9 cellular contexts compared by ENCODE assay signal in the genomic region with DNA sequence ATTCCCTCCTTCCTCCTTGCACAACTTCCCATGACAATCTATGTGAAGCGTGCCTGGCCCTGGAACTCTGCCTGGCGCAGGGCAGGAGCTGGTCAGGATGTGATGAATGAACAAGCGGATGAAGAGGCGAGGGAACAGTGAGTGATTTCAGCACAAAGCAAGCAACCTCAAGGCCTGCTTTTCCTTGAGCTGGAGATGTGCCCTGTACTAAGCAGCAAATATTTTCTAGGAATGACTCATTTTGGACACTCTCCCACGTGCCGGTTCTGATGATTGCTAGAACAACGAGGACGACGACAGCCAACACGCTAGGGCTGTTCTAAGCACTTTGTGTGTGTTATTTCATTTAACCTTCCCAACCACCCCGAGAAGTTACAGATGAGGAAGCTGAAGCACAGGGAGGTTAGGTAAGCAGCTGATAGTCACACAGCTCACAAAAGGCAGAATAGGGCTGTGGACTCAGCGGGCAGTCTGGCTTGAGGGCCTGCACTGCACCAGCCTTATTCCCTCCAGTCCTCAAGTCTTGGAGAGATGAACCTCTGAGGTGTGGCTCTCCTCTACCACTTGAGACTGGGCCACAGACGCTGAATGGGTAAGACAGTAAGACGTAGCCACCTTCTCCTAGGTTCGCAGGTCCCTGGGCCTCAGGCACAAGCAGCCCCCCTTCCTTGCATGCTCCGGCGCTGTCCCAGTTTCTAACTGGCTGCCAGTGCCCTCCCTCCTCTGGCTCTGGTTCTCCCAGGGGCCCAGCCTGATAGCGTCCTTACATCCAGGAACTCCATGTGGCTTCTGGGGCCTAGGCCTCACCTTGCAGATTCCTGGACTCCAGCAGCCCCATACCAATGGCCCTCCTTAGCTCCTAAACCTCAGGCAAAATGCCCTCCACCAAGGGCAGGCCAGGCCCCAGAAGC. TPM values are rescaled to one million over a fixed set of nuclear protein-coding genes. Genes with fewer than 3 reads are reported as not detected.
DNase-seq lines count a peak whose midpoint lies in the region; ATAC-seq and TF ChIP-seq lines count a peak whose summit lies in the region.
"Had no signal": no experiment of that assay in that cellular context is flagged by ENCODE, and none has a peak within 500 bp of the region (broad histone marks: within the 10 kb centered on the region; RNA-seq: fewer than 3 reads in every experiment).

No MANE protein-coding gene starts in this region.

- intact Hi-C loops in esophagus squamous epithelium (cut with DNase I) = no loop called here

- H3K4me1 ChIP-seq in SK-N-SH (ENCODE audit: control insufficient read depth in 1 of 2, insufficient read depth in 2 of 2, low read depth in 1 of 2, low read length in 1 of 2) = peaks cover 25 to 49% of the 10 kb centered on the region in 2 experiments
- peaks cover 28 to 86% (median 51%) of the 10 kb centered on the region in 3 donors for H3K4me1 ChIP-seq in esophagus squamous epithelium
- no peaks in the 10 kb centered on the region for H3K4me1 ChIP-seq in neural progenitor cell

- no peak for ATAC-seq in GM21381 (IDR thresholded peaks at IDR 0.05; ENCODE audit: unreplicated experiment)
- no peak for ATAC-seq in HG03432 (IDR thresholded peaks at IDR 0.05; ENCODE audit: unreplicated experiment)

- H3K4me1 Mint-ChIP-seq in neural progenitor cell = peaks cover 18% of the 10 kb centered on the region

- H3K9me2 ChIP-seq in SK-N-SH = no peaks in the 10 kb centered on the region

- POLR2A ChIA-PET in SK-N-SH (lab: Yijun Ruan, JAX) = no interaction called here

- TF ChIP-seq EP300 in SK-N-SH (IDR thresholded peaks at IDR 0.05; ENCODE audit: borderline replicate concordance in 1 of 2, low read depth in 1 of 2, low read length in 1 of 2) = no peak

- no peak overlapping the region for H2AFZ ChIP-seq in SK-N-SH (ENCODE audit: low read depth)
- H2AFZ ChIP-seq in neural progenitor cell (replicated peaks) = no peak overlapping the region

- H3K27me3 ChIP-seq in SK-N-SH (ENCODE audit: insufficient read depth) = peaks cover 15% of the 10 kb centered on the region; the same call in 1 of the 2 replicates
- H3K27me3 ChIP-seq in esophagus squamous epithelium = peaks cover 0 to 61% (median 0%) of the 10 kb centered on the region in 4 donors
- no peaks in the 10 kb centered on the region for H3K27me3 ChIP-seq in neural progenitor cell
- H3K27me3 ChIP-seq in H7 (ENCODE audit: control insufficient read depth, insufficient read depth, low read length) = no peaks in the 10 kb centered on the region

- no peaks in the 10 kb centered on the region for H3K9me3 ChIP-seq in SK-N-SH
- no peaks in the 10 kb centered on the region for H3K9me3 ChIP-seq in esophagus squamous epithelium
- no peaks in the 10 kb centered on the region for H3K9me3 ChIP-seq in neural progenitor cell (ENCODE audit: low read depth)

- H3K36me3 ChIP-seq in SK-N-SH (replicated peaks in 1 of 2; ENCODE audit: control insufficient read depth in 1 of 2, insufficient read depth in 2 of 2, low read length in 1 of 2) (no peaks in the 10 kb centered on the region), esophagus squamous epithelium (no peaks in the 10 kb centered on the region), neural progenitor cell (no peaks in the 10 kb centered on the region), H7 (replicated peaks; ENCODE audit: control insufficient read depth, insufficient read depth, low read length) (no peaks in the 10 kb centered on the region)

- H4K20me1 ChIP-seq in SK-N-SH (ENCODE audit: insufficient read depth) = no peaks in the 10 kb centered on the region
- H4K20me1 ChIP-seq in neural progenitor cell (ENCODE audit: low read depth) = no peaks in the 10 kb centered on the region

- H3K27ac Mint-ChIP-seq in neural progenitor cell = peak overlapping the region; percentile 63

- H3K79me2 ChIP-seq in SK-N-SH (ENCODE audit: insufficient read depth) = no peaks in the 10 kb centered on the region
- no peaks in the 10 kb centered on the region for H3K79me2 ChIP-seq in neural progenitor cell (ENCODE audit: low read depth)

- TF ChIP-seq CTCF in SK-N-SH (IDR thresholded peaks at IDR 0.05) (no peak), esophagus squamous epithelium (IDR thresholded peaks at IDR 0.05) (no peak), neural progenitor cell (IDR thresholded peaks at IDR 0.05) (no peak)

- H3K4me3 Mint-ChIP-seq in neural progenitor cell = no peak overlapping the region

- peaks cover 11% of the 10 kb centered on the region for H3K27me3 Mint-ChIP-seq in neural progenitor cell (ENCODE audit: insufficient read depth, low read depth)

- CTCF ChIA-PET in SK-N-SH (lab: Yijun Ruan, JAX) = interaction anchor here (0.6 to 10.0 kb wide), 6 partner anchors 11 to 58 kb away, joined by 3 to 101 read pairs (median 4); no protein-coding TSS in a partner anchor

- H3K9me3 Mint-ChIP-seq in neural progenitor cell = peaks cover 2% of the 10 kb centered on the region

- H3K4me3 ChIP-seq in SK-N-SH (ENCODE audit: low read depth in 2 of 2, low read length in 1 of 2) = no peak overlapping the region
- H3K4me3 ChIP-seq in esophagus squamous epithelium = no peak overlapping the region
- no peak overlapping the region for H3K4me3 ChIP-seq in neural progenitor cell
- H3K4me3 ChIP-seq in H7 (ENCODE audit: insufficient read depth, low read depth, low read length) = no peak overlapping the region

- H3K4me2 ChIP-seq in SK-N-SH (peak overlapping the region; percentile 48; the same call in 1 of the 2 replicates), neural progenitor cell (no peak overlapping the region)

- H3K9ac ChIP-seq in SK-N-SH (no peak overlapping the region; the same call in 1 of the 2 replicates), neural progenitor cell (no peak overlapping the region)

- TF ChIP-seq RAD21 in SK-N-SH (IDR thresholded peaks at IDR 0.05; ENCODE audit: low read length) = no peak

- peak overlapping the region in 1 of 2 experiments; percentile 54; a peak in 2 of 4 replicates for H3K27ac ChIP-seq in SK-N-SH (ENCODE audit: low read depth in 2 of 2, low read length in 1 of 2)
- H3K27ac ChIP-seq in esophagus squamous epithelium = peak overlapping the region; percentile 15 to 76 (median 71)
- H3K27ac ChIP-seq in neural progenitor cell = no peak overlapping the region

- no peaks in the 10 kb centered on the region for H3K36me3 Mint-ChIP-seq in neural progenitor cell

- H3F3A ChIP-seq in SK-N-SH (replicated peaks; ENCODE audit: insufficient read depth) (peaks cover 10% of the 10 kb centered on the region), neural progenitor cell (ENCODE audit: low read depth) (no peaks in the 10 kb centered on the region)

- DNase-seq in C1 segment of cervical spinal cord (lab: John Stamatoyannopoulos, UW) = peak in 8 of 14 donors; percentile 10 to 82 (median 38)
- DNase-seq in SK-N-SH = no peak
- no peak for DNase-seq in esophagus squamous epithelium (lab: John Stamatoyannopoulos, UW)
- DNase-seq in neural progenitor cell (ENCODE audit: low spot score) = no peak
- no peak for DNase-seq in RPMI8226
- DNase-seq in H7 = no peak
- DNase-seq: NCI-H524 had no signal

- TF ChIP-seq POLR2A in esophagus squamous epithelium (IDR thresholded peaks at IDR 0.05) = no peak

- WGBS in SK-N-SH (ENCODE audit: low lambda C conversion rate) = 62% methylated on average over 14 of the region's 18 CpGs
- WGBS in esophagus squamous epithelium, 2 donors = 22 to 61% methylated on average over 10 to 11 of the region's 18 CpGs

TF ChIP-seq in SK-N-SH, 30 proteins besides CTCF, POLR2A, EP300 and RAD21 (continues in another document):
- TF ChIP-seq RCOR1 (IDR thresholded peaks at IDR 0.05; ENCODE audit: low read length) (no peak), TAF1 (IDR thresholded peaks at IDR 0.05; ENCODE audit: borderline replicate concordance, low read depth, low read length) (no peak), TEAD4 (IDR thresholded peaks at IDR 0.05; ENCODE audit: borderline replicate concordance, insufficient read depth) (no peak), GABPA (IDR thresholded peaks at IDR 0.05; ENCODE audit: low read depth) (no peak), YY1 (IDR thresholded peaks at IDR 0.05; ENCODE audit: low read depth) (no peak), NFIC (IDR thresholded peaks at IDR 0.05; ENCODE audit: borderline replicate concordance) (no peak; the same call in 1 of the 2 replicates), FOXM1 (IDR thresholded peaks at IDR 0.05; ENCODE audit: low read depth) (no peak), EZH2phosphoT487 (IDR thresholded peaks at IDR 0.05; ENCODE audit: borderline replicate concordance, low read depth) (no peak)
- TF ChIP-seq, protein P1, sequence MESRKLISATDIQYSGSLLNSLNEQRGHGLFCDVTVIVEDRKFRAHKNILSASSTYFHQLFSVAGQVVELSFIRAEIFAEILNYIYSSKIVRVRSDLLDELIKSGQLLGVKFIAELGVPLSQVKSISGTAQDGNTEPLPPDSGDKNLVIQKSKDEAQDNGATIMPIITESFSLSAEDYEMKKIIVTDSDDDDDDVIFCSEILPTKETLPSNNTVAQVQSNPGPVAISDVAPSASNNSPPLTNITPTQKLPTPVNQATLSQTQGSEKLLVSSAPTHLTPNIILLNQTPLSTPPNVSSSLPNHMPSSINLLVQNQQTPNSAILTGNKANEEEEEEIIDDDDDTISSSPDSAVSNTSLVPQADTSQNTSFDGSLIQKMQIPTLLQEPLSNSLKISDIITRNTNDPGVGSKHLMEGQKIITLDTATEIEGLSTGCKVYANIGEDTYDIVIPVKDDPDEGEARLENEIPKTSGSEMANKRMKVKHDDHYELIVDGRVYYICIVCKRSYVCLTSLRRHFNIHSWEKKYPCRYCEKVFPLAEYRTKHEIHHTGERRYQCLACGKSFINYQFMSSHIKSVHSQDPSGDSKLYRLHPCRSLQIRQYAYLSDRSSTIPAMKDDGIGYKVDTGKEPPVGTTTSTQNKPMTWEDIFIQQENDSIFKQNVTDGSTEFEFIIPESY (IDR thresholded peaks at IDR 0.05; ENCODE audit: borderline replicate concordance, low read depth) = no peak
- TF ChIP-seq, protein P2, sequence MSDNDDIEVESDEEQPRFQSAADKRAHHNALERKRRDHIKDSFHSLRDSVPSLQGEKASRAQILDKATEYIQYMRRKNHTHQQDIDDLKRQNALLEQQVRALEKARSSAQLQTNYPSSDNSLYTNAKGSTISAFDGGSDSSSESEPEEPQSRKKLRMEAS (IDR thresholded peaks at IDR 0.05; ENCODE audit: low read depth) = peak; percentile 99
- TF ChIP-seq, protein P3, sequence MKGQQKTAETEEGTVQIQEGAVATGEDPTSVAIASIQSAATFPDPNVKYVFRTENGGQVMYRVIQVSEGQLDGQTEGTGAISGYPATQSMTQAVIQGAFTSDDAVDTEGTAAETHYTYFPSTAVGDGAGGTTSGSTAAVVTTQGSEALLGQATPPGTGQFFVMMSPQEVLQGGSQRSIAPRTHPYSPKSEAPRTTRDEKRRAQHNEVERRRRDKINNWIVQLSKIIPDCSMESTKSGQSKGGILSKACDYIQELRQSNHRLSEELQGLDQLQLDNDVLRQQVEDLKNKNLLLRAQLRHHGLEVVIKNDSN (IDR thresholded peaks at IDR 0.05; ENCODE audit: borderline replicate concordance, low read depth) = no peak; the same call in 1 of the 2 replicates

RNA-seq across cellular contexts. Expression of a gene that starts 59.0 kb away (rescaled TPM):
- 170 and 213 TPM in 2 replicates for polyA plus RNA-seq in SK-N-SH (2012; rRNA removed)
- 121 and 165 TPM in 2 replicates for polyA plus RNA-seq in SK-N-SH (2012; cell fraction: cytosol; rRNA removed)
- polyA plus RNA-seq in SK-N-SH (2012; cell fraction: nucleus; rRNA removed) = 211 and 221 TPM in 2 replicates
- total RNA-seq in esophagus squamous epithelium = 10 to 100 TPM; 56.3 to 91.8 (median 65.1) TPM
- total RNA-seq in neural progenitor cell (ENCODE audit: low replicate concordance) = 43.8 and 69.2 TPM in 2 replicates
- 82.4 and 93.4 TPM in 2 replicates for total RNA-seq in H7 (2014; rRNA removed; shearing (Covaris generic))

Comparison
In these comparisons a context has a peak if more than half of its experiments do, and no peak if none do; other contexts are left out.
1. DNase-seq: peak in C1 segment of cervical spinal cord (8 of 14); none in SK-N-SH (single experiment), esophagus squamous epithelium (single experiment), neural progenitor cell (single experiment), RPMI8226 (single experiment) and H7 (single experiment).